In genomic region chr5:80255425-80255751, GRCh38 we compare ENCODE assay signal across 1 cellular context.
TF ChIP-seq lines count a peak whose summit lies in the region.

No MANE protein-coding gene starts in this region.

TF ChIP-seq in H1, 55 proteins besides CTCF, POLR2A, EP300 and RAD21 (continued from another document):
- no peak for TF ChIP-seq TAF7 (optimal IDR thresholded peaks at IDR 0.05; ENCODE audit: borderline replicate concordance, low read depth, low read length)
- TF ChIP-seq MAX (IDR thresholded peaks at IDR 0.05): 0 out of 2 replicates have a peak, but pooled peaks have one; percentile 2
